In the genomic region with DNA sequence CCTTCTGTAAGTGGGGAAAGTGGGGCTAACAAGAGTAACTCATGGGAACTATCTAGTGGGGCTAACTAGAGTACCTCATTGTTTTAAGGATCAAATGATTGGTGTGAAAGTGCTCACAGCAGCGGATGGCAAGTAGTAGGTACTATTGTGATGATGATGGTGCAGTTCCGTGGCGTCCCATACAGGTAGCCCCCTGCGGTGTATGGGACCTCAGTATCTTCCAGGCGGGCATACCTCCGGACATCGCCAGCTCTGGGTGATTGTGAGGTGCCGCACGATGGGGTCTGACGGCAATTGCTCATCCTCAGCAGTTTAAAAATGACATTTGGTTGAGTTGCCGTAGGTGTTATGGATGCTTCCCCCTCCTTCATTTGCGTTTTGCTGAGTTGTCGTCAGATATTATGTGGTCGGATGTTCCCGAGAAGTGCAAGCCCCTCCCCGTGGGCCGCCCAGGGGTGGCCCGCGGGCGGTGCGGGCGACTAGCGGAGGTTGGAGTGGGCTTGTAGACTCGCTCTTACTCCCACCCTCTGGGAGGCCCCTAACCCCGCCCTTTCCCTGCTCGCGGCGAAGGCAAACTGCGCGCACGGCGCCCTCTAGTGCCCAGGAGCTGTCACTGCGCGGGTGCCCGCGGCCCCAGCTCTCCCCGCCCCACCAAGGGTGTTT, we compare ENCODE assay signal across 8 cellular contexts. TPM values are rescaled to one million over a fixed set of nuclear protein-coding genes. Genes with fewer than 3 reads are reported as not detected.
DNase-seq lines count a peak whose midpoint lies in the region; ATAC-seq and TF ChIP-seq lines count a peak whose summit lies in the region.

No MANE protein-coding gene starts in this region.

- H3K4me3 ChIP-seq in WERI-Rb-1 (ENCODE audit: low read depth, low read length) (no peak overlapping the region), breast epithelium (peak overlapping the region; percentile 28 to 60 (median 47))

- H3K36me3 ChIP-seq in WERI-Rb-1, result no peaks in the 10 kb centered on the region
- H3K36me3 ChIP-seq in breast epithelium, result no peaks in the 10 kb centered on the region

- TF ChIP-seq POLR2A in breast epithelium (IDR thresholded peaks at IDR 0.05), result no peak

- ATAC-seq in HG02763 (IDR thresholded peaks at IDR 0.05; ENCODE audit: unreplicated experiment), result peak; percentile 97

- TF ChIP-seq CTCF in WERI-Rb-1 (IDR thresholded peaks at IDR 0.05; ENCODE audit: low read depth, low read length) (peak; percentile 89), breast epithelium (IDR thresholded peaks at IDR 0.05) (peak in 2 of 3 donors; percentile 47 to 52)

- peaks cover 67% of the 10 kb centered on the region for H3K27me3 ChIP-seq in WERI-Rb-1 (ENCODE audit: insufficient read depth, low read depth, severe bottlenecking)
- H3K27me3 ChIP-seq in breast epithelium, result peaks cover 0 to 64% of the 10 kb centered on the region in 2 donors

- no peaks in the 10 kb centered on the region for H3K9me3 ChIP-seq in WERI-Rb-1 (ENCODE audit: severe bottlenecking)
- H3K9me3 ChIP-seq in breast epithelium, result no peaks in the 10 kb centered on the region

- no peak overlapping the region for H3K27ac ChIP-seq in WERI-Rb-1
- no peak overlapping the region for H3K27ac ChIP-seq in breast epithelium

- intact Hi-C loops in breast epithelium (cut with DNase I; ENCODE audit: low total_unique reads), result loop anchor here (5.0 kb wide), 1 partner anchor 245 kb away; no protein-coding TSS in a partner anchor

- no peaks in the 10 kb centered on the region for H3K4me1 ChIP-seq in breast epithelium

- DNase-seq in DMS79 treated with DMSO at 0.1 percent for 48 hours (lab: John Stamatoyannopoulos, UW) (peak; percentile 22), DMS79 (lab: John Stamatoyannopoulos, UW) (no peak), NCI-H146 (lab: John Stamatoyannopoulos, UW) (peak; percentile 78), WERI-Rb-1 (peak; percentile 71), breast epithelium (ENCODE audit: low spot score in 2 of 2) (no peak), kidney tubule cell (ENCODE audit: low spot score) (peak; percentile 40)
- peak; percentile 44 to 65 (median 63) for DNase-seq in stimulated activated CD4-positive, alpha-beta T cell treated with anti-CD3 and anti-CD28 coated beads, Interleukin-1b, Interleukin-23, amount 100 ng/mL, for 24 hours (ENCODE audit: low read depth in 4 of 4, low spot score in 1 of 4)

RNA-seq across cellular contexts. Expression of gene GPR101, which starts 18.3 kb away (rescaled TPM):
- total RNA-seq in breast epithelium, result not detected

Comparison
In these comparisons a context has a peak if more than half of its experiments do, and no peak if none do; other contexts are left out.
1. DNase-seq: peak in DMS79 treated with DMSO at 0.1 percent for 48 hours (single experiment), NCI-H146 (single experiment), WERI-Rb-1 (single experiment), kidney tubule cell (single experiment) and stimulated activated CD4-positive, alpha-beta T cell treated with anti-CD3 and anti-CD28 coated beads, Interleukin-1b, Interleukin-23, amount 100 ng/mL, for 24 hours (4 of 4); none in DMS79 (single experiment) and breast epithelium (0 of 2).